Comparison of ENCODE assay signal across 18 cellular contexts in the genomic region with DNA sequence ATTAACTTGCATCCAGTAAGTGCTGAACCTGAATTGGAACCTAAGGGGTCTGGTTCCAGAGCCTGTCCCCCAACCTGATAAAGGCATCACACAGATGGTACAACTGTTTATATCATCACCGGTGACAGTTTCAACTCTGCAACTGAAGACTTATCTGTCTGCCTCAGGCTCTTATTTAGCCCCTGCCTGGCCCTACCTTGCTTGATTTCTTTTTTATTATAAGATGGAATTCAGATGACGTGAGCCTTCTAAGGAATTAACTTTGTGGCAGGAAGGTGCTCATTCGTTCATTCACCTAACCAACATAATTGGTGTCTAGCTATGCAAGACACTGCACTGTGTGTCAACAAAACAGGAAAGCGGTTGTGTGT.
"Had no signal": no experiment of that assay in that cellular context is flagged by ENCODE, and none has a peak within 500 bp of the region (broad histone marks: within the 10 kb centered on the region; RNA-seq: fewer than 3 reads in every experiment).

No MANE protein-coding gene starts in this region.

- DNase-seq: activated CD4-positive, alpha-beta memory T cell treated with anti-CD3 and anti-CD28 coated beads for 36 hours; activated CD4-positive, alpha-beta T cell treated with anti-CD3 and anti-CD28 coated beads for 4 hours; activated CD4-positive, CD25-positive, alpha-beta regulatory T cell; activated naive CD4-positive, alpha-beta T cell treated with anti-CD3 and anti-CD28 coated beads for 36 hours; activated T-cell treated with anti-CD3 and anti-CD28 coated beads, Interleukin-2, amount 50 U/mL, for 1 hour; aorta; head of caudate nucleus; stimulated activated CD4-positive, alpha-beta T cell treated with anti-CD3 and anti-CD28 coated beads, Interleukin-4, amount 100 ng/mL, for 1 hour; stimulated activated naive CD4-positive, alpha-beta T cell treated with Interleukin-2 at 50 U/mL for 16 hours; substantia nigra; T-helper 17 cell; thyroid gland had no signal

- H3K27me3 ChIP-seq: gastroesophageal sphincter, thyroid gland had no signal

- H3K4me3 ChIP-seq: gastroesophageal sphincter, prostate gland, thyroid gland had no signal

- H3K27ac Mint-ChIP-seq: activated CD4-positive, alpha-beta memory T cell treated with anti-CD3 and anti-CD28 coated beads for 36 hours; activated naive CD4-positive, alpha-beta T cell treated with anti-CD3 and anti-CD28 coated beads for 36 hours; brain; natural killer cell treated with Interleukin-12 subunit alpha and Interleukin-12 subunit beta and Interleukin-15 and Interleukin-18, amount 100 ng/mL, for 72 hours; T-helper 17 cell had no signal

- H3K27me3 Mint-ChIP-seq: activated CD4-positive, alpha-beta memory T cell treated with anti-CD3 and anti-CD28 coated beads for 36 hours; brain; natural killer cell treated with Interleukin-12 subunit alpha and Interleukin-12 subunit beta and Interleukin-15 and Interleukin-18, amount 100 ng/mL, for 72 hours; T-helper 17 cell had no signal

- ATAC-seq: gastroesophageal sphincter; natural killer cell treated with Interleukin-12 subunit alpha and Interleukin-12 subunit beta and Interleukin-15 and Interleukin-18, amount 100 ng/mL, for 72 hours; T-helper 17 cell had no signal

- H3K4me1 ChIP-seq: prostate gland had no signal

- H3K27ac ChIP-seq: epithelial cell of prostate, gastroesophageal sphincter, prostate gland, thyroid gland had no signal

- H3K9me3 ChIP-seq: prostate gland, thyroid gland had no signal

- H3K36me3 ChIP-seq: gastroesophageal sphincter, prostate gland, thyroid gland had no signal

- H3K9me3 Mint-ChIP-seq: activated CD4-positive, alpha-beta memory T cell treated with anti-CD3 and anti-CD28 coated beads for 36 hours; activated naive CD4-positive, alpha-beta T cell treated with anti-CD3 and anti-CD28 coated beads for 36 hours; natural killer cell treated with Interleukin-12 subunit alpha and Interleukin-12 subunit beta and Interleukin-15 and Interleukin-18, amount 100 ng/mL, for 72 hours had no signal

- H3K4me3 Mint-ChIP-seq: activated CD4-positive, alpha-beta memory T cell treated with anti-CD3 and anti-CD28 coated beads for 36 hours; activated naive CD4-positive, alpha-beta T cell treated with anti-CD3 and anti-CD28 coated beads for 36 hours; brain; natural killer cell treated with Interleukin-12 subunit alpha and Interleukin-12 subunit beta and Interleukin-15 and Interleukin-18, amount 100 ng/mL, for 72 hours; T-helper 17 cell had no signal

- FAIRE-seq: islet of Langerhans had no signal

- H3K36me3 Mint-ChIP-seq: activated CD4-positive, alpha-beta memory T cell treated with anti-CD3 and anti-CD28 coated beads for 36 hours; brain; natural killer cell treated with Interleukin-12 subunit alpha and Interleukin-12 subunit beta and Interleukin-15 and Interleukin-18, amount 100 ng/mL, for 72 hours had no signal
